In genomic region chr3:52310861-52311566, GRCh38 we compare ENCODE assay signal across 1 cellular context.
TF ChIP-seq lines count a peak whose summit lies in the region.

No MANE protein-coding gene starts in this region.

TF ChIP-seq in HepG2, 621 proteins besides CTCF, POLR2A, EP300 and RAD21:
- TF ChIP-seq SP4 (CRISPR knock-in tag; IDR thresholded peaks at IDR 0.05): no peak
- peak; percentile 9; the same call in 1 of the 2 replicates for TF ChIP-seq ZNF687 (CRISPR knock-in tag; IDR thresholded peaks at IDR 0.05)
- TF ChIP-seq TAF1 (CRISPR knock-in tag; IDR thresholded peaks at IDR 0.05): no peak
- no peak for TF ChIP-seq HMG20A (CRISPR knock-in tag; IDR thresholded peaks at IDR 0.05; ENCODE audit: borderline replicate concordance)
